8 cellular contexts compared by ENCODE assay signal in the genomic region with DNA sequence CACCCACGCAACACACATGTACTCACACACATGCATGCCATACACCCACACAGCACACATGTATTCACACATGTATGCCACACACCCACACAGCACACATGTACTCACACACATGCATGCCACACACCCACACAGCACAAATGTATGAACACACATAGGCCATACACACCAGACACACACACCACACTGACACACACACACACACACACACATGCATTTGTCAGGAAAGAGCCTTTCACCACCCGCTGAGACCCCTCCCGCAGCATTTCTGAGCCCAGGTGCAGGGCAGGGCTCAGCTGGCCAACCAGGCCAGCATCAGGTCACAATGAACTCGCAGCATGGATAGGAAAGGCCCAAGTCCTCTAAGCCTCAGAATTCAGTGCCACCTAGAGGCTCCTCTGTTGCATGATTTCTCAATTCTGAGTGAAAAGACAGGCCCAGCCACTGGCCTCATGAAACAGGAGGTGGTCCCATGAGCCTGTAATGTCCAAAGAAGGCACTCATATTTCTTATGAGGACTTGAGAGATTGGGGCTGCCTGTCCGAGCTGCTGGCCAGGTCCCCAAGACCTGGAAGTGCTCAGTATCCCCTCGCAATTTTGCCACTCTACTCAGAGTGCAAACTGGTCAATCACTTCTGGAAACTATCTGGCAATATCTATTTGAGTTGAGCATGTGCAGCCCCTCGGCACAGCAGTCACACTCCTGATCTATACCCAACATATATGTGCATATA. TPM values are rescaled to one million over a fixed set of nuclear protein-coding genes. Genes with fewer than 3 reads are reported as not detected.
DNase-seq lines count a peak whose midpoint lies in the region; ATAC-seq, FAIRE-seq and TF ChIP-seq lines count a peak whose summit lies in the region.

No MANE protein-coding gene starts in this region.

- H3K27ac ChIP-seq in astrocyte (ENCODE audit: low read depth, low read length): no peak overlapping the region
- no peak overlapping the region for H3K27ac ChIP-seq in smooth muscle cell (ENCODE audit: low read depth)

- H4K20me1 ChIP-seq in astrocyte (ENCODE audit: insufficient read depth, low read length) (no peaks in the 10 kb centered on the region), smooth muscle cell (ENCODE audit: low read depth) (no peaks in the 10 kb centered on the region)

- no peak overlapping the region for H3K27ac Mint-ChIP-seq in astrocyte (ENCODE audit: unreplicated experiment)

- no peak overlapping the region for H3K4me2 ChIP-seq in astrocyte (ENCODE audit: low read length)
- H3K4me2 ChIP-seq in smooth muscle cell: no peak overlapping the region

- H3K9ac ChIP-seq in astrocyte (ENCODE audit: low read length) (no peak overlapping the region), smooth muscle cell (ENCODE audit: low read depth) (no peak overlapping the region)

- peak; percentile 85 for DNase-seq in COR-L47 (lab: John Stamatoyannopoulos, UW)
- DNase-seq in HK-2 (ENCODE audit: unreplicated experiment): peak; percentile 9
- DNase-seq in NCI-H524 (lab: John Stamatoyannopoulos, UW): peak; percentile 51 to 76
- DNase-seq in astrocyte (ENCODE audit: low read depth): peak; percentile 55
- DNase-seq in hippocampal formation (lab: John Stamatoyannopoulos, UW): peak; percentile 21 to 27
- DNase-seq in smooth muscle cell (lab: John Stamatoyannopoulos, UW; ENCODE audit: unreplicated experiment): no peak
- DNase-seq in stimulated activated CD4-positive, alpha-beta T cell treated with anti-CD3 and anti-CD28 coated beads, Interleukin-4, amount 100 ng/mL, for 24 hours: no peak

- H3K4me3 ChIP-seq in astrocyte (ENCODE audit: insufficient read depth, low read depth, low read length): no peak overlapping the region
- no peak overlapping the region for H3K4me3 ChIP-seq in smooth muscle cell

- H3K9me3 ChIP-seq in astrocyte (ENCODE audit: insufficient read depth, low read depth, low read length): no peaks in the 10 kb centered on the region
- H3K9me3 ChIP-seq in smooth muscle cell (replicated peaks; ENCODE audit: low read depth): no peaks in the 10 kb centered on the region

- no peaks in the 10 kb centered on the region for H3K36me3 ChIP-seq in astrocyte (ENCODE audit: insufficient read depth, low read length)
- H3K36me3 ChIP-seq in smooth muscle cell (ENCODE audit: low read depth): no peaks in the 10 kb centered on the region

- peaks cover 4% of the 10 kb centered on the region for H3K4me1 Mint-ChIP-seq in astrocyte (ENCODE audit: low read depth, unreplicated experiment)

- no peaks in the 10 kb centered on the region for H3K4me1 ChIP-seq in astrocyte (ENCODE audit: insufficient read depth, low read length)
- H3K4me1 ChIP-seq in smooth muscle cell (ENCODE audit: low read depth): no peaks in the 10 kb centered on the region

- peaks cover 5% of the 10 kb centered on the region for H3K9me3 Mint-ChIP-seq in astrocyte (ENCODE audit: unreplicated experiment)

- no peaks in the 10 kb centered on the region for H3K27me3 ChIP-seq in astrocyte (ENCODE audit: insufficient read depth, low read length)
- no peaks in the 10 kb centered on the region for H3K27me3 ChIP-seq in smooth muscle cell (ENCODE audit: low read depth)

- H3K27me3 Mint-ChIP-seq in astrocyte (ENCODE audit: low read depth, unreplicated experiment): peaks cover 6% of the 10 kb centered on the region

- H3K36me3 Mint-ChIP-seq in astrocyte (ENCODE audit: low read depth, unreplicated experiment): peaks cover 3% of the 10 kb centered on the region

- FAIRE-seq in astrocyte (lab: Jason Lieb, UNC): no peak

- no peaks in the 10 kb centered on the region for H3F3A ChIP-seq in smooth muscle cell (ENCODE audit: low read depth)

- H3K79me2 ChIP-seq in astrocyte (ENCODE audit: insufficient read depth, low read length) (no peaks in the 10 kb centered on the region), smooth muscle cell (ENCODE audit: low read depth) (no peaks in the 10 kb centered on the region)

- TF ChIP-seq CTCF in astrocyte (IDR thresholded peaks at IDR 0.05; ENCODE audit: insufficient read depth, low read depth, low read length) (peak; percentile 47), smooth muscle cell (IDR thresholded peaks at IDR 0.05; ENCODE audit: borderline replicate concordance, insufficient read depth, poor library complexity, severe bottlenecking) (peak; percentile 49)

- no peak overlapping the region for H2AFZ ChIP-seq in astrocyte (ENCODE audit: low read depth, low read length)
- no peak overlapping the region for H2AFZ ChIP-seq in smooth muscle cell (ENCODE audit: low read depth)

- WGBS in smooth muscle cell (ENCODE audit: low lambda C conversion rate): 40% methylated on average over 7 of the region's 7 CpGs

- no peak overlapping the region for H3K4me3 Mint-ChIP-seq in astrocyte (ENCODE audit: unreplicated experiment)

- ATAC-seq in HG02642 (IDR thresholded peaks at IDR 0.05; ENCODE audit: poor library complexity, unreplicated experiment): no peak

RNA-seq across cellular contexts. Expression of gene PSMG1, which starts 57.3 kb away (rescaled TPM):
- total RNA-seq in astrocyte (58.8 and 61.9 TPM in 2 replicates), smooth muscle cell (39.9 and 55.2 TPM in 2 replicates)
- 60.7 and 62.8 TPM in 2 replicates for polyA plus RNA-seq in smooth muscle cell

Comparison
In these comparisons a context has a peak if more than half of its experiments do, and no peak if none do; other contexts are left out.
1. DNase-seq: peak in COR-L47 (single experiment), HK-2 (single experiment), NCI-H524 (2 of 2), astrocyte (single experiment) and hippocampal formation (2 of 2); none in smooth muscle cell (single experiment) and stimulated activated CD4-positive, alpha-beta T cell treated with anti-CD3 and anti-CD28 coated beads, Interleukin-4, amount 100 ng/mL, for 24 hours (single experiment).